In genomic region chr1:25922633-25923567, GRCh38 we compare ENCODE assay signal across 8 cellular contexts. TPM values are rescaled to one million over a fixed set of nuclear protein-coding genes. Genes with fewer than 3 reads are reported as not detected.
DNase-seq lines count a peak whose midpoint lies in the region; ATAC-seq, FAIRE-seq and TF ChIP-seq lines count a peak whose summit lies in the region.

No MANE protein-coding gene starts in this region.

- H3K36me3 Mint-ChIP-seq in T-cell: no peaks in the 10 kb centered on the region
- no peaks in the 10 kb centered on the region for H3K36me3 Mint-ChIP-seq in astrocyte (ENCODE audit: low read depth, unreplicated experiment)

- no peaks in the 10 kb centered on the region for H3K4me1 ChIP-seq in GM23248 (ENCODE audit: insufficient read depth)
- peaks cover 18% of the 10 kb centered on the region for H3K4me1 ChIP-seq in astrocyte (ENCODE audit: insufficient read depth, low read length)
- H3K4me1 ChIP-seq in hepatocyte (ENCODE audit: insufficient read depth): peaks cover 7% of the 10 kb centered on the region
- H3K4me1 ChIP-seq in prostate gland (replicated peaks): no peaks in the 10 kb centered on the region

- 2 to 3% methylated on average over 45 to 68 of the region's 69 CpGs for WGBS in GM23248 (ENCODE audit: low coverage in 1 of 2, low lambda C conversion rate in 2 of 2, missing lambda C conversion rate in 2 of 2), 2 experiments
- 2% methylated on average over 46 of the region's 69 CpGs for WGBS in hepatocyte (ENCODE audit: low lambda C conversion rate, missing lambda C conversion rate)
- 1% methylated on average over 69 of the region's 69 CpGs for WGBS in prostate gland

- H3K4me2 ChIP-seq in GM23248 (ENCODE audit: unreplicated experiment): peak overlapping the region; percentile 92
- peak overlapping the region; percentile 94 for H3K4me2 ChIP-seq in astrocyte (ENCODE audit: low read length)
- H3K4me2 ChIP-seq in hepatocyte: peak overlapping the region; percentile 98

- TF ChIP-seq CTCF in 22Rv1 (IDR thresholded peaks at IDR 0.05) (no peak), astrocyte (IDR thresholded peaks at IDR 0.05; ENCODE audit: insufficient read depth, low read depth, low read length) (no peak), hepatocyte (IDR thresholded peaks at IDR 0.05; ENCODE audit: poor library complexity) (no peak), prostate gland (IDR thresholded peaks at IDR 0.05) (no peak)

- no peaks in the 10 kb centered on the region for H3K9me3 Mint-ChIP-seq in T-cell
- H3K9me3 Mint-ChIP-seq in astrocyte (ENCODE audit: unreplicated experiment): no peaks in the 10 kb centered on the region

- H3K9ac ChIP-seq in GM23248 (peak overlapping the region; percentile 68), astrocyte (ENCODE audit: low read length) (peak overlapping the region; percentile 67)

- H3K79me2 ChIP-seq in GM23248 (ENCODE audit: insufficient read depth): no peaks in the 10 kb centered on the region
- no peaks in the 10 kb centered on the region for H3K79me2 ChIP-seq in astrocyte (ENCODE audit: insufficient read depth, low read length)
- no peaks in the 10 kb centered on the region for H3K79me2 ChIP-seq in hepatocyte

- H3K36me3 ChIP-seq in GM23248 (ENCODE audit: low read depth) (no peaks in the 10 kb centered on the region), astrocyte (ENCODE audit: insufficient read depth, low read length) (no peaks in the 10 kb centered on the region), hepatocyte (replicated peaks; ENCODE audit: insufficient read depth, low read depth) (no peaks in the 10 kb centered on the region), prostate gland (no peaks in the 10 kb centered on the region)

- H3F3A ChIP-seq in GM23248 (ENCODE audit: insufficient read depth): peaks cover 16% of the 10 kb centered on the region; the same call in 1 of the 2 replicates

- CTCF ChIA-PET in T-cell (lab: Charles Lee): interaction anchor here in 1 of 2 donors (0.9 to 1.7 kb wide), 4 partner anchors 15 to 75 kb away, joined by 3 to 6 read pairs (median 3); partner anchors contain the start of gene PAFAH2

- H3K27ac Mint-ChIP-seq in T-cell: peak overlapping the region in 1 of 2 donors; percentile 65
- peak overlapping the region; percentile 34 for H3K27ac Mint-ChIP-seq in astrocyte (ENCODE audit: unreplicated experiment)

- H3K4me3 Mint-ChIP-seq in T-cell (peak overlapping the region; percentile 72 to 86 (median 79)), astrocyte (ENCODE audit: unreplicated experiment) (peak overlapping the region; percentile 79)

- H3K9me3 ChIP-seq in GM23248 (ENCODE audit: low read depth): no peaks in the 10 kb centered on the region
- H3K9me3 ChIP-seq in astrocyte (ENCODE audit: insufficient read depth, low read depth, low read length): no peaks in the 10 kb centered on the region
- H3K9me3 ChIP-seq in hepatocyte (ENCODE audit: low read depth): no peaks in the 10 kb centered on the region
- no peaks in the 10 kb centered on the region for H3K9me3 ChIP-seq in prostate gland

- in situ Hi-C loops in GM23248 (cut with MboI): no loop called here

- H3K27ac ChIP-seq in 22Rv1: peak overlapping the region; percentile 98
- 0 out of 2 replicates have a peak overlapping the region, but pooled peaks have one; percentile 4 for H3K27ac ChIP-seq in GM23248
- H3K27ac ChIP-seq in astrocyte (ENCODE audit: low read depth, low read length): no peak overlapping the region
- H3K27ac ChIP-seq in hepatocyte: peak overlapping the region; percentile 75
- H3K27ac ChIP-seq in prostate gland: peak overlapping the region; percentile 25 to 36

- no peak for TF ChIP-seq POLR2A in prostate gland (IDR thresholded peaks at IDR 0.05)

- H2AFZ ChIP-seq in GM23248: peak overlapping the region; percentile 97
- H2AFZ ChIP-seq in astrocyte (ENCODE audit: low read depth, low read length): peak overlapping the region; percentile 87
- H2AFZ ChIP-seq in hepatocyte: peak overlapping the region; percentile 82

- DNase-seq in GM23248 (peak; percentile 63), T-cell (peak; percentile 11 to 56 (median 35)), astrocyte (ENCODE audit: low read depth) (peak; percentile 33), hepatocyte (ENCODE audit: low spot score) (peak; percentile 45), prostate gland (ENCODE audit: low spot score) (peak; percentile 5)

- POLR2A ChIA-PET in T-cell (lab: Charles Lee): interaction anchor here in 1 of 2 donors (0.6 kb wide), 1 partner anchor 12 kb away, joined by 3 read pairs; no protein-coding TSS in a partner anchor

- no peaks in the 10 kb centered on the region for H3K27me3 Mint-ChIP-seq in T-cell
- H3K27me3 Mint-ChIP-seq in astrocyte (ENCODE audit: low read depth, unreplicated experiment): peaks cover 14% of the 10 kb centered on the region

- peaks cover 22 to 32% (median 25%) of the 10 kb centered on the region in 3 donors for H3K4me1 Mint-ChIP-seq in T-cell
- H3K4me1 Mint-ChIP-seq in astrocyte (ENCODE audit: low read depth, unreplicated experiment): peaks cover 8% of the 10 kb centered on the region

- no peak for FAIRE-seq in astrocyte (lab: Jason Lieb, UNC)

- intact Hi-C loops in prostate gland (cut with DNase I): no loop called here

- H4K20me1 ChIP-seq in GM23248 (ENCODE audit: insufficient read depth): no peaks in the 10 kb centered on the region
- no peaks in the 10 kb centered on the region for H4K20me1 ChIP-seq in astrocyte (ENCODE audit: insufficient read depth, low read length)
- no peaks in the 10 kb centered on the region for H4K20me1 ChIP-seq in hepatocyte (ENCODE audit: insufficient read depth, poor library complexity, severe bottlenecking)

- no peaks in the 10 kb centered on the region for H3K9me2 ChIP-seq in GM23248 (ENCODE audit: insufficient read depth)
- H3K9me2 ChIP-seq in hepatocyte (replicated peaks; ENCODE audit: insufficient read depth): no peaks in the 10 kb centered on the region

- ATAC-seq in T-cell (replicated peaks in 1 of 4) (peak; percentile 82 to 87 (median 84)), HG02610 (IDR thresholded peaks at IDR 0.05; ENCODE audit: unreplicated experiment) (no peak), GM21737 (IDR thresholded peaks at IDR 0.05; ENCODE audit: unreplicated experiment) (no peak)

- H3K4me3 ChIP-seq in GM23248: peak overlapping the region; percentile 77
- H3K4me3 ChIP-seq in astrocyte (ENCODE audit: insufficient read depth, low read depth, low read length): peak overlapping the region; percentile 57
- peak overlapping the region; percentile 40 for H3K4me3 ChIP-seq in hepatocyte
- H3K4me3 ChIP-seq in prostate gland: peak overlapping the region; percentile 31 to 48

- H3K27me3 ChIP-seq in GM23248 (replicated peaks; ENCODE audit: insufficient read depth) (no peaks in the 10 kb centered on the region), astrocyte (ENCODE audit: insufficient read depth, low read length) (peaks cover 5% of the 10 kb centered on the region), hepatocyte (peaks cover 4% of the 10 kb centered on the region), prostate gland (replicated peaks; ENCODE audit: insufficient read depth) (no peaks in the 10 kb centered on the region)

RNA-seq across cellular contexts. Expression of gene STMN1, which starts 16.7 kb away (rescaled TPM):
- total RNA-seq in GM23248 (2014; rRNA removed; shearing (Covaris generic)): 44.8 and 45.2 TPM in 2 replicates
- polyA plus RNA-seq in GM23248 (2016; fragmentation: Nextera tagmentation; extraction: Ambion mirVana): 299 and 301 TPM in 2 replicates
- 10 to 100 TPM; 28.4 to 54.2 (median 45.2) TPM for total RNA-seq in T-cell
- 130 and 173 TPM in 2 replicates for total RNA-seq in astrocyte
- total RNA-seq in hepatocyte: 91.6 and 104 TPM in 2 replicates
- 338 and 395 TPM in 2 replicates for polyA plus RNA-seq in hepatocyte
- total RNA-seq in prostate gland: 100 to 1,000 TPM in 1 of 2 donors, 10 to 100 TPM in 1; 21.8 to 138 TPM

RNA-seq across cellular contexts. Expression of gene PAQR7, which starts 47.4 kb away (rescaled TPM):
- 18.6 and 20.6 TPM in 2 replicates for total RNA-seq in GM23248 (2014; rRNA removed; shearing (Covaris generic))
- 12.7 and 12.9 TPM in 2 replicates for polyA plus RNA-seq in GM23248 (2016; fragmentation: Nextera tagmentation; extraction: Ambion mirVana)
- total RNA-seq in T-cell: 1 to 10 TPM; 1.9 to 3.8 (median 3.0) TPM
- 14.5 and 15.1 TPM in 2 replicates for total RNA-seq in astrocyte
- 21.5 and 27.0 TPM in 2 replicates for total RNA-seq in hepatocyte
- 3.3 and 4.8 TPM in 2 replicates for polyA plus RNA-seq in hepatocyte
- total RNA-seq in prostate gland: 10 to 100 TPM in 1 of 2 donors, 1 to 10 TPM in 1; 7.8 to 74.0 TPM

Comparison
In these comparisons a context has a peak if more than half of its experiments do, and no peak if none do; other contexts are left out.
1. DNase-seq: peak in every context shown above with its lines; median percentile 63 in GM23248; 45 in hepatocyte; 35 in T-cell; 33 in astrocyte; 5 in prostate gland.
2. ATAC-seq: peak in T-cell (4 of 4); none in HG02610 (single experiment) and GM21737 (single experiment).
3. Peak in every context shown above with its lines, with median percentiles within 50 percentile points of each other: H2AFZ ChIP-seq, H3K4me2 ChIP-seq and H3K4me3 ChIP-seq.